16 cellular contexts compared by ENCODE assay signal in the genomic region with DNA sequence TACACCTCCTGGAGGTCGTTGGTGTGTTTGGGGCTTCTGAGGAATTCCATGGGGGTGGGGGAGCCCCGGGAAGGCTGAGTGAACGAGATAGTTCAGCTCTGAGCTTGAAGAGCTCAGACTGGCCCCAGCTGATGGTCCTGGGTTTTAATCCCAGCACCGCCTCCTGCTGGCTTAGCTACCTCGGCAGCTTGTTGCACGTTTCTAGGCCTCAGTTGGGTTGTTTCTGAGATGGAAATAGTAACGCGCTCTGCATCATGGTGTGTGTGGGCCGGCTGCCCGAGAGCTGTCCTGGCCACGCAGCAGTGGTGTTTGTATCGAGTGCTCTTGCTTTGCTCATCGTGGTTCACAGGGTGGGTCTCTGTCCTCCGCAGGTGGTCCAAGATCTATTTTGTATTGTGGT. TPM values are rescaled to one million over a fixed set of nuclear protein-coding genes. Genes with fewer than 3 reads are reported as not detected.
DNase-seq lines count a peak whose midpoint lies in the region; ATAC-seq and TF ChIP-seq lines count a peak whose summit lies in the region.
"Had no signal": no experiment of that assay in that cellular context is flagged by ENCODE, and none has a peak within 500 bp of the region (broad histone marks: within the 10 kb centered on the region; RNA-seq: fewer than 3 reads in every experiment).

No MANE protein-coding gene starts in this region.

- WGBS in heart left ventricle, 4 donors, result 79 to 88% (median 81%) methylated on average over 12 to 14 of the region's 14 CpGs
- 53% methylated on average over 12 of the region's 14 CpGs; no CpG with 5 or more reads in 1 of the 2 donors for WGBS in transverse colon (ENCODE audit: low coverage in 1 of 2), 2 donors

- intact Hi-C loops in heart left ventricle (cut with DNase I), result loop anchor here in 8 of 10 donors (2.0 to 10.0 kb wide), 8 partner anchors 37 to 184 kb away; a partner anchor contains a TSS
- intact Hi-C loops in cardiac septum (cut with DNase I), result loop anchor here (10.0 kb wide), 1 partner anchor 181 kb away; a partner anchor contains a TSS
- intact Hi-C loops in transverse colon (cut with DNase I; ENCODE audit: low total_unique reads), result loop anchor here (5.0 kb wide), 2 partner anchors 74 to 179 kb away; a partner anchor contains a TSS

- ATAC-seq in heart left ventricle, result peak in 3 of 4 donors; percentile 8 to 30 (median 20)
- ATAC-seq: activated naive CD4-positive, alpha-beta T cell treated with anti-CD3 and anti-CD28 coated beads, Interleukin-2, amount 50 U/mL, for 72 hours had no signal

- H3K9me3 ChIP-seq in heart left ventricle (no peaks in the 10 kb centered on the region), transverse colon (no peaks in the 10 kb centered on the region)

- no peak for TF ChIP-seq EP300 in transverse colon (IDR thresholded peaks at IDR 0.05; ENCODE audit: low read depth)

- in situ Hi-C loops in transverse colon (cut with MboI; ENCODE audit: low pct_ligation_motif_present in 1 of 4, low pct_unique_long_range_greater_than_20kb in 1 of 4, low sequenced_read_pairs in 3 of 4), result no loop called here

- TF ChIP-seq POLR2A in heart left ventricle (IDR thresholded peaks at IDR 0.05) (no peak), transverse colon (IDR thresholded peaks at IDR 0.05) (no peak)

- TF ChIP-seq CTCF in heart left ventricle (IDR thresholded peaks at IDR 0.05) (peak in 1 of 12 donors; percentile 18), choroid plexus epithelial cell (conservative IDR thresholded peaks at IDR 0.05; ENCODE audit: low read depth, low read length) (peak; percentile 37), transverse colon (IDR thresholded peaks at IDR 0.05) (peak in 1 of 5 experiments; percentile 17)

- H3K4me3 ChIP-seq in heart left ventricle (no peak overlapping the region), choroid plexus epithelial cell (ENCODE audit: low read depth, low read length) (no peak overlapping the region), transverse colon (no peak overlapping the region)
- H3K4me3 ChIP-seq: coronary artery had no signal

- H3K36me3 ChIP-seq in heart left ventricle (peaks cover 0 to 71% (median 32%) of the 10 kb centered on the region in 9 donors), transverse colon (no peaks in the 10 kb centered on the region)

- DNase-seq in heart left ventricle (no peak), cardiac septum (ENCODE audit: low spot score) (no peak), choroid plexus epithelial cell (ENCODE audit: low read depth) (no peak), middle frontal gyrus (ENCODE audit: extremely low spot score, low spot score) (peak; percentile 31), transverse colon (peak; percentile 29), medulla oblongata (ENCODE audit: extremely low spot score) (no peak), amniotic stem cell (lab: John Stamatoyannopoulos, UW) (no peak)
- DNase-seq in stimulated activated CD4-positive, alpha-beta T cell treated with anti-CD3 and anti-CD28 coated beads, Interleukin-4, amount 100 ng/mL, for 4 hours, result no peak
- DNase-seq: activated CD8-positive, alpha-beta memory T cell treated with anti-CD3 and anti-CD28 coated beads for 24 hours; DMS79 treated with DMSO at 0.1 percent for 48 hours; H7; kidney glomerular epithelial cell; NCI-H1417 treated with DMSO at 0.1 percent for 48 hours; NCI-H524 had no signal

- H3K27me3 ChIP-seq in heart left ventricle (no peaks in the 10 kb centered on the region), transverse colon (no peaks in the 10 kb centered on the region)

- H3K4me1 ChIP-seq in heart left ventricle (peaks cover 0 to 36% (median 9%) of the 10 kb centered on the region in 12 donors), transverse colon (peaks cover 0 to 14% (median 4%) of the 10 kb centered on the region in 4 donors)

- H3K27ac ChIP-seq in heart left ventricle, result peak overlapping the region in 4 of 12 donors; percentile 65 to 88 (median 70)
- H3K27ac ChIP-seq in transverse colon, result peak overlapping the region; percentile 57 to 85 (median 72)

RNA-seq across cellular contexts. Expression of a gene that starts 37.4 kb away (rescaled TPM):
- total RNA-seq in heart left ventricle, result 10 to 100 TPM in 3 of 9 donors, 1 to 10 TPM in 6; 4.1 to 17.6 (median 7.5) TPM
- 10 to 100 TPM in 1 of 2 donors, 1 to 10 TPM in 1; 4.8 to 11.1 TPM for polyA plus RNA-seq in heart left ventricle
- total RNA-seq in cardiac septum, result 12.5 TPM
- 10 to 100 TPM; 16.8 to 25.4 (median 20.7) TPM for total RNA-seq in transverse colon

Comparison
In these comparisons a context has a peak if more than half of its experiments do, and no peak if none do; other contexts are left out.
1. DNase-seq: peak in middle frontal gyrus (single experiment) and transverse colon (single experiment); none in heart left ventricle (0 of 5), cardiac septum (single experiment), choroid plexus epithelial cell (single experiment), medulla oblongata (single experiment), amniotic stem cell (single experiment) and stimulated activated CD4-positive, alpha-beta T cell treated with anti-CD3 and anti-CD28 coated beads, Interleukin-4, amount 100 ng/mL, for 4 hours (0 of 2).